15 cellular contexts compared by ENCODE assay signal in genomic region chr15:68526269-68526668, GRCh38. TPM values are rescaled to one million over a fixed set of nuclear protein-coding genes. Genes with fewer than 3 reads are reported as not detected.
A peak's percentile ranks its signal among the peaks of the same experiment; 100 is the strongest.
DNase-seq lines count a peak whose midpoint lies in the region; ATAC-seq and TF ChIP-seq lines count a peak whose summit lies in the region.
"Had no signal": no experiment of that assay in that cellular context is flagged by ENCODE, and none has a peak within 500 bp of the region (broad histone marks: within the 10 kb centered on the region; RNA-seq: fewer than 3 reads in every experiment).

No MANE protein-coding gene starts in this region.

- H3K27ac Mint-ChIP-seq in activated CD4-positive, alpha-beta T cell treated with anti-CD3 and anti-CD28 coated beads for 36 hours, result no peak overlapping the region
- H3K27ac Mint-ChIP-seq in activated T-helper 17 cell treated with anti-CD3 and anti-CD28 coated beads, Interleukin-2, amount 50 U/mL, for 72 hours, result no peak overlapping the region
- H3K27ac Mint-ChIP-seq in stimulated activated naive B cell treated with anti-CD40 and anti-IgM and Interleukin-4, amounts not matched to agents 10 μg/mL and 1 μg/mL and 100 μg/mL, for 72 hours, result no peak overlapping the region

- TF ChIP-seq CTCF in body of pancreas (IDR thresholded peaks at IDR 0.05), result no peak

- DNase-seq in activated CD4-positive, alpha-beta T cell treated with anti-CD3 and anti-CD28 coated beads for 36 hours, result no peak
- no peak for DNase-seq in activated CD4-positive, alpha-beta T cell treated with anti-CD3 and anti-CD28 coated beads for 1 hour
- no peak for DNase-seq in stimulated activated naive B cell treated with anti-CD40 and anti-IgM and Interleukin-4, amounts not matched to agents 10 μg/mL and 1 μg/mL and 100 μg/mL, for 72 hours
- no peak for DNase-seq in body of pancreas
- DNase-seq in activated CD4-positive, alpha-beta T cell treated with anti-CD3 and anti-CD28 coated beads for 4 hours, result no peak
- DNase-seq: 8988T; activated T-cell treated with anti-CD3 and anti-CD28 coated beads, Interleukin-2, amount 50 U/mL, for 48 hours; dorsolateral prefrontal cortex; NCI-H524 treated with DMSO at 0.1 percent for 48 hours; upper lobe of left lung had no signal

- peaks cover 7% of the 10 kb centered on the region for H3K27me3 Mint-ChIP-seq in activated CD4-positive, alpha-beta T cell treated with anti-CD3 and anti-CD28 coated beads for 36 hours
- H3K27me3 Mint-ChIP-seq in activated T-helper 17 cell treated with anti-CD3 and anti-CD28 coated beads, Interleukin-2, amount 50 U/mL, for 72 hours, result peaks cover 28% of the 10 kb centered on the region
- H3K27me3 Mint-ChIP-seq in stimulated activated naive B cell treated with anti-CD40 and anti-IgM and Interleukin-4, amounts not matched to agents 10 μg/mL and 1 μg/mL and 100 μg/mL, for 72 hours, result peaks cover 0 to 10% of the 10 kb centered on the region in 2 donors

- no peak overlapping the region for H3K4me3 Mint-ChIP-seq in activated CD4-positive, alpha-beta T cell treated with anti-CD3 and anti-CD28 coated beads for 36 hours
- no peak overlapping the region for H3K4me3 Mint-ChIP-seq in activated T-helper 17 cell treated with anti-CD3 and anti-CD28 coated beads, Interleukin-2, amount 50 U/mL, for 72 hours
- H3K4me3 Mint-ChIP-seq in stimulated activated naive B cell treated with anti-CD40 and anti-IgM and Interleukin-4, amounts not matched to agents 10 μg/mL and 1 μg/mL and 100 μg/mL, for 72 hours, result no peak overlapping the region

- H3K27ac ChIP-seq in body of pancreas, result no peak overlapping the region
- H3K27ac ChIP-seq: dorsolateral prefrontal cortex, upper lobe of left lung had no signal

- no peak for TF ChIP-seq POLR2A in body of pancreas (IDR thresholded peaks at IDR 0.05)

- peaks cover under 1% of the 10 kb centered on the region for H3K36me3 Mint-ChIP-seq in activated CD4-positive, alpha-beta T cell treated with anti-CD3 and anti-CD28 coated beads for 36 hours (ENCODE audit: low read depth)
- no peaks in the 10 kb centered on the region for H3K36me3 Mint-ChIP-seq in activated T-helper 17 cell treated with anti-CD3 and anti-CD28 coated beads, Interleukin-2, amount 50 U/mL, for 72 hours (ENCODE audit: low read depth)
- peaks cover 3 to 4% of the 10 kb centered on the region in 2 donors for H3K36me3 Mint-ChIP-seq in stimulated activated naive B cell treated with anti-CD40 and anti-IgM and Interleukin-4, amounts not matched to agents 10 μg/mL and 1 μg/mL and 100 μg/mL, for 72 hours

- intact Hi-C loops in activated CD4-positive, alpha-beta T cell treated with anti-CD3 and anti-CD28 coated beads for 36 hours (cut with DNase I, micrococcal nuclease), result loop anchor here in 1 of 2 experiments (2.0 kb wide), 1 partner anchor 23 kb away; no protein-coding TSS in a partner anchor
- intact Hi-C loops in body of pancreas (cut with DNase I), result no loop called here

- no peaks in the 10 kb centered on the region for H3K36me3 ChIP-seq in body of pancreas (replicated peaks in 1 of 2; ENCODE audit: insufficient read depth in 1 of 2, low read depth in 2 of 2)
- H3K36me3 ChIP-seq: upper lobe of left lung had no signal

- peak; percentile 90 for ATAC-seq in activated CD4-positive, alpha-beta T cell treated with anti-CD3 and anti-CD28 coated beads for 36 hours
- ATAC-seq in HG02973 (IDR thresholded peaks at IDR 0.05; ENCODE audit: unreplicated experiment) (peak; percentile 81), body of pancreas (no peak), HG03135 (IDR thresholded peaks at IDR 0.05; ENCODE audit: unreplicated experiment) (no peak)
- peak; percentile 90 for ATAC-seq in activated T-helper 17 cell treated with anti-CD3 and anti-CD28 coated beads, Interleukin-2, amount 50 U/mL, for 72 hours (replicated peaks)
- peak; percentile 81 to 86 for ATAC-seq in stimulated activated naive B cell treated with anti-CD40 and anti-IgM and Interleukin-4, amounts not matched to agents 10 μg/mL and 1 μg/mL and 100 μg/mL, for 72 hours (replicated peaks)
- ATAC-seq: HCT116 had no signal

- H3K9me3 ChIP-seq in body of pancreas, result no peaks in the 10 kb centered on the region
- H3K9me3 ChIP-seq: upper lobe of left lung had no signal

- no peak overlapping the region for H3K4me3 ChIP-seq in body of pancreas
- H3K4me3 ChIP-seq: dorsolateral prefrontal cortex, upper lobe of left lung had no signal

- CTCF ChIA-PET in activated CD4-positive, alpha-beta T cell treated with anti-CD3 and anti-CD28 coated beads for 36 hours (lab: Charles Lee), result interaction anchor here (1.2 to 2.8 kb wide), 4 partner anchors 28 to 350 kb away, joined by 4 to 9 read pairs (median 4); no protein-coding TSS in a partner anchor

- no peaks in the 10 kb centered on the region for H3K4me1 ChIP-seq in body of pancreas

- H3K4me1 Mint-ChIP-seq in activated CD4-positive, alpha-beta T cell treated with anti-CD3 and anti-CD28 coated beads for 36 hours, result peaks cover 17% of the 10 kb centered on the region
- H3K4me1 Mint-ChIP-seq in activated T-helper 17 cell treated with anti-CD3 and anti-CD28 coated beads, Interleukin-2, amount 50 U/mL, for 72 hours, result no peaks in the 10 kb centered on the region
- peaks cover 9 to 29% of the 10 kb centered on the region in 2 donors for H3K4me1 Mint-ChIP-seq in stimulated activated naive B cell treated with anti-CD40 and anti-IgM and Interleukin-4, amounts not matched to agents 10 μg/mL and 1 μg/mL and 100 μg/mL, for 72 hours

- POLR2A ChIA-PET in activated CD4-positive, alpha-beta T cell treated with anti-CD3 and anti-CD28 coated beads for 36 hours (lab: Charles Lee), result no interaction called here

- peaks cover under 1% of the 10 kb centered on the region for H3K9me3 Mint-ChIP-seq in activated CD4-positive, alpha-beta T cell treated with anti-CD3 and anti-CD28 coated beads for 36 hours (ENCODE audit: low read depth)
- H3K9me3 Mint-ChIP-seq in activated T-helper 17 cell treated with anti-CD3 and anti-CD28 coated beads, Interleukin-2, amount 50 U/mL, for 72 hours, result peaks cover 4% of the 10 kb centered on the region
- H3K9me3 Mint-ChIP-seq in stimulated activated naive B cell treated with anti-CD40 and anti-IgM and Interleukin-4, amounts not matched to agents 10 μg/mL and 1 μg/mL and 100 μg/mL, for 72 hours, result peaks cover 6 to 7% of the 10 kb centered on the region in 2 donors

- no peaks in the 10 kb centered on the region for H3K27me3 ChIP-seq in body of pancreas
- H3K27me3 ChIP-seq: dorsolateral prefrontal cortex, upper lobe of left lung had no signal

RNA-seq across cellular contexts. Expression of gene CORO2B, which starts 52.5 kb away (rescaled TPM):
- total RNA-seq in activated CD4-positive, alpha-beta T cell treated with anti-CD3 and anti-CD28 coated beads for 36 hours, result under 1 TPM; 0.09 to 0.11 TPM
- total RNA-seq in activated T-helper 17 cell treated with anti-CD3 and anti-CD28 coated beads, Interleukin-2, amount 50 U/mL, for 72 hours, result under 1 TPM in 1 of 2 donors, not detected in 1; 0.26 TPM
- total RNA-seq in body of pancreas, result 1 to 10 TPM; 1.0 to 4.0 TPM
- total RNA-seq: T-helper 1 cell treated with Interleukin-12 subunit alpha and Interleukin-12 subunit beta and Interleukin-4 antibody, amounts not matched to agents 30 ng/mL and 1 ng/mL, for 36 hours had no signal

Comparison
In these comparisons a context has a peak if more than half of its experiments do, and no peak if none do; other contexts are left out.
1. ATAC-seq: peak in activated CD4-positive, alpha-beta T cell treated with anti-CD3 and anti-CD28 coated beads for 36 hours (single experiment), HG02973 (single experiment), activated T-helper 17 cell treated with anti-CD3 and anti-CD28 coated beads, Interleukin-2, amount 50 U/mL, for 72 hours (single experiment) and stimulated activated naive B cell treated with anti-CD40 and anti-IgM and Interleukin-4, amounts not matched to agents 10 μg/mL and 1 μg/mL and 100 μg/mL, for 72 hours (2 of 2); none in body of pancreas (single experiment) and HG03135 (single experiment).